In the genomic region with DNA sequence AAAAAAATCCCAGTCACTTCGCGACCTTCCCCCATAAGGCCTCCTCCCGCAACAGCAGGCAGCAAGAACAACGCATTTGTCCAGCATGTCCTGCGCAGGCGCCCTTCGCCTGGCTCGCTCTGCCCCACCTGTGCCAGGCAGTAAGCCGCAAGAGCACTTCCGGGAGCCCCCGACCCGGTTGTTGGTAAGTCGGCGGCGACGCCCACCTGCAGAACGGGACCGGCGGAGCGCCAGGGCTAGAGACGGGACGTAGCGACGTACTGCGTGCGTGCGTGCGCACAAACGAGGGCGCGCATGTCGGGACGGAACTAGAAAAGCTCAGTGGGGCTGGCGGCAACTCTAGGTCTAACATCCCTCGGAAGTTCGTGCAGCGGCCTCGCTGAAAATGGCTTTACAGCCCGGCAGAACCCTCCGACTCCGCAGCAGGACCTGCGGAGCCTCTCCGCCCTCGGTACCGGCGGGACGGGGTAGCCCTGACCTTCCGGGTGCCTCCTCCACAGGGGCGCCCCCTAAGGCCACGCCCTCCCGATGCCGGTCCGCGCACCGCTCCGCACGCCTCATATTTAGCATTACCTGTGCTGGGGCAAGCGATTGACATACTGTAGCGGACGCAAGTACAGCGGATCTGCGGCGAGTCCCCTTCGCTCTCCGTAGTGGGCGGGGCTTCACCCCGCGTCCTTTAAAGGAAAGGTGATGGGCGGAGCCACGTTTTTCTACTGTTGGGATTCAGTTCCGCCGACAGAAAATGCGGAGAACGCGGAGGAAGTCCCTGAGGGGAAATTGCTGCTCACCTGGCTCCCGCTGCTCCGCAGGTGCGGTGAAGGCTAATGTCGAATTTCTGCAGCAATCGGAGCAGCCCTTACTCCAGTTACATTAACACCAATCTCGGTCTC, we compare ENCODE assay signal across 8 cellular contexts. TPM values are rescaled to one million over a fixed set of nuclear protein-coding genes. Genes with fewer than 3 reads are reported as not detected.
DNase-seq lines count a peak whose midpoint lies in the region; ATAC-seq and TF ChIP-seq lines count a peak whose summit lies in the region.

A gene with protein sequence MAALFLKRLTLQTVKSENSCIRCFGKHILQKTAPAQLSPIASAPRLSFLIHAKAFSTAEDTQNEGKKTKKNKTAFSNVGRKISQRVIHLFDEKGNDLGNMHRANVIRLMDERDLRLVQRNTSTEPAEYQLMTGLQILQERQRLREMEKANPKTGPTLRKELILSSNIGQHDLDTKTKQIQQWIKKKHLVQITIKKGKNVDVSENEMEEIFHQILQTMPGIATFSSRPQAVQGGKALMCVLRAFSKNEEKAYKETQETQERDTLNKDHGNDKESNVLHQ (minus strand): TSS at position 629 of the 893 bp plus-strand sequence. CDS start 10,116 bp downstream, outside the sequence.

- H3K4me1 Mint-ChIP-seq in activated naive CD8-positive, alpha-beta T cell (ENCODE audit: low read depth), result peaks cover 53% of the 10 kb centered on the region

- H3K9me3 ChIP-seq in osteoblast (ENCODE audit: low read depth, low read length) (no peaks in the 10 kb centered on the region), thoracic aorta (no peaks in the 10 kb centered on the region)

- H2AFZ ChIP-seq in osteoblast (ENCODE audit: low read length), result peak within 1 kb of the TSS; percentile 96

- peaks cover 43% of the 10 kb centered on the region for H3K79me2 ChIP-seq in osteoblast (ENCODE audit: insufficient read depth, low read length)

- DNase-seq in GM10248 (ENCODE audit: extremely low spot score) (peak; percentile 92), NCI-H1092 treated with DMSO at 0.1 percent for 48 hours (lab: John Stamatoyannopoulos, UW) (peak; percentile 96), SKM-1 (lab: John Stamatoyannopoulos, UW; ENCODE audit: unreplicated experiment) (peak; percentile 80), glomerular visceral epithelial cell (ENCODE audit: extremely low spot score) (peak; percentile 95), osteoblast (ENCODE audit: insufficient read length, low spot score, missing footprints) (peak; percentile 97), thoracic aorta (ENCODE audit: low spot score) (peak; percentile 78)

- no peaks in the 10 kb centered on the region for H3K9me3 Mint-ChIP-seq in activated naive CD8-positive, alpha-beta T cell (ENCODE audit: low read depth)

- POLR2A ChIA-PET in GM10248 (lab: Yijun Ruan, JAX), result no interaction called here

- H3K27ac Mint-ChIP-seq in activated naive CD8-positive, alpha-beta T cell, result peak within 1 kb of the TSS; percentile 96

- no peaks in the 10 kb centered on the region for H3K36me3 Mint-ChIP-seq in activated naive CD8-positive, alpha-beta T cell

- peak within 1 kb of the TSS; percentile 93 for H3K4me3 Mint-ChIP-seq in activated naive CD8-positive, alpha-beta T cell

- H3K4me1 ChIP-seq in osteoblast (ENCODE audit: insufficient read depth, low read length), result peaks cover 14% of the 10 kb centered on the region
- peaks cover 14 to 30% of the 10 kb centered on the region in 2 donors for H3K4me1 ChIP-seq in thoracic aorta (ENCODE audit: control insufficient read depth in 1 of 2, low read depth in 2 of 2)

- H3K36me3 ChIP-seq in osteoblast (ENCODE audit: insufficient read depth, low read length) (no peaks in the 10 kb centered on the region), thoracic aorta (peaks cover 4% of the 10 kb centered on the region)

- H3K27ac ChIP-seq in osteoblast (ENCODE audit: low read depth, low read length), result peak within 1 kb of the TSS; percentile 90
- H3K27ac ChIP-seq in thoracic aorta, result peak within 1 kb of the TSS; percentile 94 to 96

- H3K4me3 ChIP-seq in osteoblast (ENCODE audit: insufficient read depth, low read length), result peak within 1 kb of the TSS; percentile 95
- H3K4me3 ChIP-seq in thoracic aorta, result peak within 1 kb of the TSS; percentile 94

- H3K27me3 ChIP-seq in osteoblast (ENCODE audit: insufficient read depth, low read length) (no peaks in the 10 kb centered on the region), thoracic aorta (replicated peaks; ENCODE audit: insufficient read depth) (no peaks in the 10 kb centered on the region)

- H4K20me1 ChIP-seq in osteoblast (ENCODE audit: insufficient read depth, low read length), result peaks cover 4% of the 10 kb centered on the region

- TF ChIP-seq CTCF in GM10248 (IDR thresholded peaks at IDR 0.05; ENCODE audit: control extremely low read depth, extremely low read depth, low read depth, missing control alignments) (no peak), osteoblast (IDR thresholded peaks at IDR 0.05; ENCODE audit: extremely low read depth, low read depth, low read length) (no peak), thoracic aorta (IDR thresholded peaks at IDR 0.05) (peak; percentile 16)

- no peaks in the 10 kb centered on the region for H3K27me3 Mint-ChIP-seq in activated naive CD8-positive, alpha-beta T cell

- H3K4me2 ChIP-seq in osteoblast (ENCODE audit: insufficient read depth, low read length), result peak within 1 kb of the TSS; percentile 89

- CTCF ChIA-PET in GM10248 (lab: Yijun Ruan, JAX), result interaction anchor here (0.7 to 1.5 kb wide), 4 partner anchors 15 to 88 kb away, joined by 3 to 4 read pairs (median 4); no protein-coding TSS in a partner anchor

- ATAC-seq in HG02610 (IDR thresholded peaks at IDR 0.05; ENCODE audit: unreplicated experiment), result peak; percentile 91
- peak; percentile 81 for ATAC-seq in thoracic aorta (ENCODE audit: insufficient number of reproducible peaks, low FRiP score, low read depth)

RNA-seq across cellular contexts. Expression of the gene that starts here (rescaled TPM):
- total RNA-seq in osteoblast (63.6 and 65.5 TPM in 2 replicates), thoracic aorta (10 to 100 TPM; 28.3 to 29.5 TPM)

Comparison
In these comparisons a context has a peak if more than half of its experiments do, and no peak if none do; other contexts are left out.
1. Peak in every context shown above with its lines: DNase-seq, ATAC-seq, H3K4me3 ChIP-seq and H3K27ac ChIP-seq.